ENCODE assay signal across 1 cellular context in genomic region chr10:14782691-14783363, GRCh38.
TF ChIP-seq lines count a peak whose summit lies in the region.

No MANE protein-coding gene starts in this region.

TF ChIP-seq in HCT116, 20 proteins besides CTCF, POLR2A, EP300 and RAD21 (continued from another document):
- TF ChIP-seq, protein P1, sequence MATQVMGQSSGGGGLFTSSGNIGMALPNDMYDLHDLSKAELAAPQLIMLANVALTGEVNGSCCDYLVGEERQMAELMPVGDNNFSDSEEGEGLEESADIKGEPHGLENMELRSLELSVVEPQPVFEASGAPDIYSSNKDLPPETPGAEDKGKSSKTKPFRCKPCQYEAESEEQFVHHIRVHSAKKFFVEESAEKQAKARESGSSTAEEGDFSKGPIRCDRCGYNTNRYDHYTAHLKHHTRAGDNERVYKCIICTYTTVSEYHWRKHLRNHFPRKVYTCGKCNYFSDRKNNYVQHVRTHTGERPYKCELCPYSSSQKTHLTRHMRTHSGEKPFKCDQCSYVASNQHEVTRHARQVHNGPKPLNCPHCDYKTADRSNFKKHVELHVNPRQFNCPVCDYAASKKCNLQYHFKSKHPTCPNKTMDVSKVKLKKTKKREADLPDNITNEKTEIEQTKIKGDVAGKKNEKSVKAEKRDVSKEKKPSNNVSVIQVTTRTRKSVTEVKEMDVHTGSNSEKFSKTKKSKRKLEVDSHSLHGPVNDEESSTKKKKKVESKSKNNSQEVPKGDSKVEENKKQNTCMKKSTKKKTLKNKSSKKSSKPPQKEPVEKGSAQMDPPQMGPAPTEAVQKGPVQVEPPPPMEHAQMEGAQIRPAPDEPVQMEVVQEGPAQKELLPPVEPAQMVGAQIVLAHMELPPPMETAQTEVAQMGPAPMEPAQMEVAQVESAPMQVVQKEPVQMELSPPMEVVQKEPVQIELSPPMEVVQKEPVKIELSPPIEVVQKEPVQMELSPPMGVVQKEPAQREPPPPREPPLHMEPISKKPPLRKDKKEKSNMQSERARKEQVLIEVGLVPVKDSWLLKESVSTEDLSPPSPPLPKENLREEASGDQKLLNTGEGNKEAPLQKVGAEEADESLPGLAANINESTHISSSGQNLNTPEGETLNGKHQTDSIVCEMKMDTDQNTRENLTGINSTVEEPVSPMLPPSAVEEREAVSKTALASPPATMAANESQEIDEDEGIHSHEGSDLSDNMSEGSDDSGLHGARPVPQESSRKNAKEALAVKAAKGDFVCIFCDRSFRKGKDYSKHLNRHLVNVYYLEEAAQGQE (IDR thresholded peaks at IDR 0.05; ENCODE audit: low read depth), result no peak
